ENCODE assay signal across 29 cellular contexts in genomic region chr7:150531704-150532103, GRCh38. TPM values are rescaled to one million over a fixed set of nuclear protein-coding genes. Genes with fewer than 3 reads are reported as not detected.
DNase-seq lines count a peak whose midpoint lies in the region; ATAC-seq and TF ChIP-seq lines count a peak whose summit lies in the region.
"Had no signal": no experiment of that assay in that cellular context is flagged by ENCODE, and none has a peak within 500 bp of the region (broad histone marks: within the 10 kb centered on the region; RNA-seq: fewer than 3 reads in every experiment).

No MANE protein-coding gene starts in this region.

- peak overlapping the region; percentile 13 for H3K4me3 Mint-ChIP-seq in CD4-positive, alpha-beta T cell
- H3K4me3 Mint-ChIP-seq in activated T-cell treated with anti-CD3 and anti-CD28 coated beads, Interleukin-2, amount 50 U/mL, for 72 hours = no peak overlapping the region
- H3K4me3 Mint-ChIP-seq: CD14-positive monocyte; CD8-positive, alpha-beta T cell had no signal

- H3K27me3 Mint-ChIP-seq in CD4-positive, alpha-beta T cell = no peaks in the 10 kb centered on the region
- H3K27me3 Mint-ChIP-seq in activated T-cell treated with anti-CD3 and anti-CD28 coated beads, Interleukin-2, amount 50 U/mL, for 72 hours (ENCODE audit: low read depth) = no peaks in the 10 kb centered on the region

- H3K36me3 ChIP-seq in HEK293 (ENCODE audit: control insufficient read depth in 2 of 2, insufficient read depth in 1 of 2, low read length in 2 of 2) = no peaks in the 10 kb centered on the region
- H3K36me3 ChIP-seq: BE2C, BLaER1 had no signal

- H3K27me3 ChIP-seq in CD4-positive, alpha-beta T cell (ENCODE audit: control insufficient read depth, insufficient read depth, low read length) = no peaks in the 10 kb centered on the region
- H3K27me3 ChIP-seq: BE2C, BLaER1 had no signal

- no peak for TF ChIP-seq CTCF in CD4-positive, alpha-beta T cell (IDR thresholded peaks at IDR 0.05)
- TF ChIP-seq CTCF in HEK293 (tag by site-specific recombination; IDR thresholded peaks at IDR 0.05) (no peak), fibroblast of mammary gland (conservative IDR thresholded peaks at IDR 0.05; ENCODE audit: control insufficient read depth, insufficient read depth, low read depth, low read length) (no peak)

- peaks cover 20% of the 10 kb centered on the region for H3K4me1 Mint-ChIP-seq in CD4-positive, alpha-beta T cell (ENCODE audit: low read depth)
- H3K4me1 Mint-ChIP-seq in activated T-cell treated with anti-CD3 and anti-CD28 coated beads, Interleukin-2, amount 50 U/mL, for 72 hours (ENCODE audit: low read depth) = peaks cover 8% of the 10 kb centered on the region

- H3K9me3 ChIP-seq in CD4-positive, alpha-beta T cell (ENCODE audit: control insufficient read depth, low read length) = peaks cover 48% of the 10 kb centered on the region
- H3K9me3 ChIP-seq in HEK293 (ENCODE audit: control insufficient read depth, insufficient read depth, low read depth, low read length) = no peaks in the 10 kb centered on the region
- H3K9me3 ChIP-seq: BE2C, Caco-2 had no signal

- DNase-seq in NCI-H2171 treated with DMSO at 0.1 percent for 48 hours (lab: John Stamatoyannopoulos, UW) = peak; percentile 2
- no peak for DNase-seq in NCI-H2171 (lab: John Stamatoyannopoulos, UW)
- no peak for DNase-seq in CD4-positive, alpha-beta T cell
- peak; percentile 0 for DNase-seq in fibroblast of mammary gland (ENCODE audit: low read depth)
- DNase-seq in activated T-cell treated with anti-CD3 and anti-CD28 coated beads, Interleukin-2, amount 50 U/mL, for 72 hours = no peak
- no peak for DNase-seq in DMS 273 (lab: John Stamatoyannopoulos, UW; ENCODE audit: unreplicated experiment)
- DNase-seq: 8988T; ACHN; BE2C; C1 segment of cervical spinal cord; Caco-2; Calu3; CD4-positive, CD25-positive, alpha-beta regulatory T cell; CD8-positive, alpha-beta T cell; DMS 273 treated with DMSO at 0.1 percent for 48 hours; DMS153; DMS53; DMS79; DND-41; EL; GDM1 had no signal

- peaks cover 75% of the 10 kb centered on the region for H3K36me3 Mint-ChIP-seq in CD4-positive, alpha-beta T cell (ENCODE audit: low read depth)
- peaks cover 48 to 61% of the 10 kb centered on the region in 2 donors for H3K36me3 Mint-ChIP-seq in activated T-cell treated with anti-CD3 and anti-CD28 coated beads, Interleukin-2, amount 50 U/mL, for 72 hours (ENCODE audit: insufficient read depth in 2 of 2)

- intact Hi-C loops in CD4-positive, alpha-beta T cell (cut with DNase I, micrococcal nuclease) = loop anchor here in 1 of 2 experiments (5.0 kb wide), 1 partner anchor 166 kb away; no protein-coding TSS in a partner anchor

- ATAC-seq in CD4-positive, alpha-beta T cell (ENCODE audit: poor library complexity) = no peak
- ATAC-seq in activated T-cell treated with anti-CD3 and anti-CD28 coated beads, Interleukin-2, amount 50 U/mL, for 72 hours (replicated peaks in 1 of 2) = no peak
- no peak for ATAC-seq in activated CD4-positive, CD25-positive, alpha-beta regulatory T cell treated with anti-CD3 and anti-CD28 coated beads, Interleukin-2, amount 50 U/mL, for 24 hours
- ATAC-seq: CD8-positive, alpha-beta T cell; GM12878 had no signal

- POLR2A ChIA-PET in CD4-positive, alpha-beta T cell (lab: Charles Lee) = interaction anchor here (0.9 kb wide), 1 partner anchor 21 kb away, joined by 4 read pairs; no protein-coding TSS in a partner anchor
- POLR2A ChIA-PET in HEK293 (lab: Yijun Ruan, JAX) = no interaction called here

- no peak overlapping the region for H3K27ac ChIP-seq in CD4-positive, alpha-beta T cell (ENCODE audit: low read depth, low read length)
- no peak overlapping the region for H3K27ac ChIP-seq in HEK293 (ENCODE audit: extremely low read depth, low read depth, low read length)
- H3K27ac ChIP-seq: BLaER1 had no signal

- CTCF ChIA-PET in CD4-positive, alpha-beta T cell (lab: Charles Lee) = no interaction called here
- CTCF ChIA-PET in HEK293 (lab: Yijun Ruan, JAX) = no interaction called here

- H3K4me3 ChIP-seq in HEK293 (ENCODE audit: low read depth, low read length) (no peak overlapping the region), fibroblast of mammary gland (ENCODE audit: control insufficient read depth, low read depth, low read length) (no peak overlapping the region)
- H3K4me3 ChIP-seq: BLaER1, GM12878 had no signal

- no peak overlapping the region for H3K27ac Mint-ChIP-seq in CD4-positive, alpha-beta T cell
- no peak overlapping the region for H3K27ac Mint-ChIP-seq in activated T-cell treated with anti-CD3 and anti-CD28 coated beads, Interleukin-2, amount 50 U/mL, for 72 hours
- H3K27ac Mint-ChIP-seq: CD14-positive monocyte; CD8-positive, alpha-beta T cell had no signal

- H3K9me3 Mint-ChIP-seq in CD4-positive, alpha-beta T cell = peaks cover 39% of the 10 kb centered on the region
- peaks cover 32 to 35% of the 10 kb centered on the region in 2 donors for H3K9me3 Mint-ChIP-seq in activated T-cell treated with anti-CD3 and anti-CD28 coated beads, Interleukin-2, amount 50 U/mL, for 72 hours

- no peaks in the 10 kb centered on the region for H3K4me1 ChIP-seq in HEK293 (ENCODE audit: control insufficient read depth, insufficient read depth, low read length)
- H3K4me1 ChIP-seq: BE2C, BLaER1, Caco-2 had no signal

TF ChIP-seq in HEK293, 187 proteins besides CTCF, POLR2A, EP300 and RAD21:
- peak; percentile 54 for TF ChIP-seq SETDB1 (IDR thresholded peaks at IDR 0.05; ENCODE audit: insufficient read length, low read length)
- TF ChIP-seq ZNF529 (tag by site-specific recombination; IDR thresholded peaks at IDR 0.05; ENCODE audit: insufficient replicate concordance) = peak; percentile 56
- TF ChIP-seq ZBTB48 (tag by site-specific recombination; IDR thresholded peaks at IDR 0.05) = no peak

RNA-seq across cellular contexts. Expression of gene GIMAP7, which starts 17.0 kb away (rescaled TPM):
- 10 to 100 TPM; 48.4 to 50.7 TPM for total RNA-seq in CD4-positive, alpha-beta T cell
- total RNA-seq in activated T-cell treated with anti-CD3 and anti-CD28 coated beads, Interleukin-2, amount 50 U/mL, for 72 hours = 10 to 100 TPM; 45.1 to 50.7 TPM
- total RNA-seq: A673, Caco-2, Calu3, Daoy, G401 had no signal

RNA-seq across cellular contexts. Expression of gene GIMAP4, which starts 35.5 kb away (rescaled TPM):
- 10 to 100 TPM; 20.7 to 23.6 TPM for total RNA-seq in CD4-positive, alpha-beta T cell
- 100 to 1,000 TPM; 114 to 156 TPM for total RNA-seq in activated T-cell treated with anti-CD3 and anti-CD28 coated beads, Interleukin-2, amount 50 U/mL, for 72 hours
- total RNA-seq: A673, Caco-2, Calu3, Daoy, G401 had no signal

Comparison
In these comparisons a context has a peak if more than half of its experiments do, and no peak if none do; other contexts are left out.
1. DNase-seq: peak in NCI-H2171 treated with DMSO at 0.1 percent for 48 hours (single experiment) and fibroblast of mammary gland (single experiment); none in NCI-H2171 (single experiment), CD4-positive, alpha-beta T cell (0 of 10), activated T-cell treated with anti-CD3 and anti-CD28 coated beads, Interleukin-2, amount 50 U/mL, for 72 hours (0 of 2) and DMS 273 (single experiment).
2. RNA of gene GIMAP4, which starts 35.5 kb away (total RNA-seq): 114 to 156 TPM in activated T-cell treated with anti-CD3 and anti-CD28 coated beads, Interleukin-2, amount 50 U/mL, for 72 hours; 20.7 to 23.6 TPM in CD4-positive, alpha-beta T cell; every median in the first group is over 4 times any median in the second.